Comparison of ENCODE assay signal across 14 cellular contexts in genomic region chr2:172597191-172597842, GRCh38.
"Had no signal": no experiment of that assay in that cellular context is flagged by ENCODE, and none has a peak within 500 bp of the region (broad histone marks: within the 10 kb centered on the region; RNA-seq: fewer than 3 reads in every experiment).

No MANE protein-coding gene starts in this region.

- H3K4me1 ChIP-seq: left lung, transverse colon, vagina had no signal

- H3K27me3 ChIP-seq: hepatocyte, left lung, neutrophil, transverse colon, vagina had no signal

- H3K27ac ChIP-seq: hepatocyte, left lung, neutrophil, parathyroid adenoma, vagina had no signal

- H3K4me3 ChIP-seq: hepatocyte, left lung, transverse colon, vagina had no signal

- H3K9ac ChIP-seq: parathyroid adenoma had no signal

- H3K9me3 ChIP-seq: left lung, neutrophil, transverse colon, vagina had no signal

- DNase-seq: activated CD4-positive, alpha-beta T cell treated with anti-CD3 and anti-CD28 coated beads for 48 hours; activated CD8-positive, alpha-beta T cell treated with anti-CD3 and anti-CD28 coated beads for 36 hours; activated T-cell treated with anti-CD3 and anti-CD28 coated beads, Interleukin-2, amount 50 U/mL, for 48 hours; kidney; left lung; natural killer cell; substantia nigra; T-helper 2 cell; transverse colon had no signal

- ATAC-seq: activated CD8-positive, alpha-beta T cell treated with anti-CD3 and anti-CD28 coated beads for 36 hours; left lung; natural killer cell; stimulated activated memory B cell treated with anti-CD40 and anti-IgM and Interleukin-4, amounts not matched to agents 10 μg/mL and 1 μg/mL and 100 μg/mL, for 72 hours had no signal

- H3K4me2 ChIP-seq: hepatocyte had no signal

- H2AFZ ChIP-seq: hepatocyte, parathyroid adenoma had no signal

- H3K79me2 ChIP-seq: hepatocyte, parathyroid adenoma had no signal
